In the genomic region with DNA sequence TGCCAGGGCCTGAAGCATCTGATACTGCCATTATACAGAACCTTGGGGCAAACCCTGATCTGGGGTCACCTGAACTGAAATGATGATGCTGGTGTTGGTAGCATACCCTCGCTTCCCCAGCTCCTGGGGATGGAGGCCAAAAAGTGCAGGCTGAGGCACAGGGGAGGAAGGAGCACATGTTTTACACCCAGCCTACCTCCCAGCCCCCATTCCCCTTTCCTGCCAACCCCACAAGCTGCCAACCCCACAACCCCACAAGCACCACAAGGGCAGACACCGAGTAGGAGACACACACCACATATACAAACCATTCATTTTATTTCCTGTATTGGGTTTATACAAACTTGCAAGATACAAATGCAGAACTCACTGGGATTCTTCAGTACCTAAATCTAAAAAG, we compare ENCODE assay signal across 21 cellular contexts. TPM values are rescaled to one million over a fixed set of nuclear protein-coding genes. Genes with fewer than 3 reads are reported as not detected.
"Had no signal": no experiment of that assay in that cellular context is flagged by ENCODE, and none has a peak within 500 bp of the region (broad histone marks: within the 10 kb centered on the region; RNA-seq: fewer than 3 reads in every experiment).

No MANE protein-coding gene starts in this region.

- DNase-seq: Karpas-422, KG1, MG63, NCI-H1092, NCI-H1417, NCI-H146, NCI-H1694 treated with DMSO at 0.1 percent for 48 hours, NCI-H1930, NCI-H2081, NCI-H2171, NCI-H226, NCI-H446, NCI-H510A, NCI-H524 treated with DMSO at 0.1 percent for 48 hours, NCI-H69, NCI-H774, Right ventricle myocardium superior, RPMI8226, SIG-M5 had no signal

- H3K4me3 ChIP-seq: MG63, SJSA1, SK-N-MC had no signal

RNA-seq across cellular contexts. Expression of a gene that starts 4.8 kb away (rescaled TPM):
- total RNA-seq: Right ventricle myocardium superior, SJSA1 had no signal

RNA-seq across cellular contexts. Expression of a gene that starts 22.3 kb away (rescaled TPM):
- total RNA-seq: Right ventricle myocardium superior had no signal

RNA-seq across cellular contexts. Expression of a gene that starts 52.4 kb away (rescaled TPM):
- total RNA-seq: Right ventricle myocardium superior, SJSA1 had no signal
